In genomic region chr3:81216192-81216591, GRCh38 we compare ENCODE assay signal across 13 cellular contexts.
DNase-seq lines count a peak whose midpoint lies in the region; ATAC-seq and TF ChIP-seq lines count a peak whose summit lies in the region.
"Had no signal": no experiment of that assay in that cellular context is flagged by ENCODE, and none has a peak within 500 bp of the region (broad histone marks: within the 10 kb centered on the region; RNA-seq: fewer than 3 reads in every experiment).

No MANE protein-coding gene starts in this region.

- H3K4me3 ChIP-seq in WERI-Rb-1 (ENCODE audit: low read depth, low read length): no peak overlapping the region
- no peak overlapping the region for H3K4me3 ChIP-seq in skeletal muscle cell (ENCODE audit: low read depth, low read length)
- no peak overlapping the region for H3K4me3 ChIP-seq in aorta (ENCODE audit: low read length in 2 of 2)
- H3K4me3 ChIP-seq: cardiac muscle cell, thoracic aorta had no signal

- peak overlapping the region; percentile 72 for H3K27ac ChIP-seq in WERI-Rb-1
- H3K27ac ChIP-seq in aorta (ENCODE audit: low read depth in 1 of 2, low read length in 2 of 2): no peak overlapping the region
- H3K27ac ChIP-seq: cardiac muscle cell, thoracic aorta had no signal

- H3K9me3 ChIP-seq in WERI-Rb-1 (ENCODE audit: severe bottlenecking) (no peaks in the 10 kb centered on the region), aorta (ENCODE audit: control insufficient read depth, low read length) (no peaks in the 10 kb centered on the region)
- H3K9me3 ChIP-seq: thoracic aorta had no signal

- TF ChIP-seq CTCF in WERI-Rb-1 (IDR thresholded peaks at IDR 0.05; ENCODE audit: low read depth, low read length): no peak

- peak; percentile 0 for DNase-seq in HPDE6-E6E7 (ENCODE audit: extremely low spot score)
- no peak for DNase-seq in WERI-Rb-1
- DNase-seq in fibroblast of peridontal ligament (ENCODE audit: extremely low read depth): peak; percentile 90
- peak; percentile 32 for DNase-seq in skeletal muscle cell (ENCODE audit: low read depth)
- no peak for DNase-seq in aorta
- no peak for DNase-seq in activated CD4-positive, alpha-beta T cell treated with anti-CD3 and anti-CD28 coated beads, Interleukin-2, amount 50 U/mL, for 4 hours
- DNase-seq in ureter (ENCODE audit: low spot score): no peak
- DNase-seq: effector memory CD8-positive, alpha-beta T cell; left cardiac atrium; naive thymus-derived CD4-positive, alpha-beta T cell; stimulated activated CD4-positive, alpha-beta T cell treated with anti-CD3 and anti-CD28 coated beads, Interleukin-1b, Interleukin-23, amount 100 ng/mL, for 48 hours had no signal

- ATAC-seq in aorta (ENCODE audit: low FRiP score): no peak
- ATAC-seq: effector memory CD8-positive, alpha-beta T cell; left cardiac atrium; naive thymus-derived CD4-positive, alpha-beta T cell had no signal

- H3K4me1 ChIP-seq in aorta (ENCODE audit: control insufficient read depth in 1 of 2, insufficient read depth in 2 of 2, low read length in 2 of 2): no peaks in the 10 kb centered on the region

- H3K36me3 ChIP-seq in WERI-Rb-1 (no peaks in the 10 kb centered on the region), aorta (ENCODE audit: control insufficient read depth in 1 of 2, insufficient read depth in 2 of 2, low read length in 1 of 2) (no peaks in the 10 kb centered on the region)
- H3K36me3 ChIP-seq: cardiac muscle cell, thoracic aorta had no signal

- 30 to 31% methylated on average over 4 of the region's 4 CpGs for WGBS in aorta, 2 donors

- H3K27me3 ChIP-seq in WERI-Rb-1 (ENCODE audit: insufficient read depth, low read depth, severe bottlenecking) (no peaks in the 10 kb centered on the region), aorta (ENCODE audit: control insufficient read depth in 1 of 2, insufficient read depth in 2 of 2, low read length in 1 of 2) (no peaks in the 10 kb centered on the region)
- H3K27me3 ChIP-seq: cardiac muscle cell had no signal

- intact Hi-C loops in aorta (cut with DNase I): no loop called here

Comparison
In these comparisons a context has a peak if more than half of its experiments do, and no peak if none do; other contexts are left out.
1. DNase-seq: peak in HPDE6-E6E7 (single experiment), fibroblast of peridontal ligament (single experiment) and skeletal muscle cell (single experiment); none in WERI-Rb-1 (single experiment), aorta (0 of 2), activated CD4-positive, alpha-beta T cell treated with anti-CD3 and anti-CD28 coated beads, Interleukin-2, amount 50 U/mL, for 4 hours (0 of 2) and ureter (single experiment).